In genomic region chr3:32406481-32407408, GRCh38 we compare ENCODE assay signal across 9 cellular contexts. TPM values are rescaled to one million over a fixed set of nuclear protein-coding genes. Genes with fewer than 3 reads are reported as not detected.
DNase-seq lines count a peak whose midpoint lies in the region; ATAC-seq lines count a peak whose summit lies in the region.
"Had no signal": no experiment of that assay in that cellular context is flagged by ENCODE, and none has a peak within 500 bp of the region (broad histone marks: within the 10 kb centered on the region; RNA-seq: fewer than 3 reads in every experiment).

No MANE protein-coding gene starts in this region.

- peak overlapping the region; percentile 1 to 5 for H3K27ac ChIP-seq in mucosa of rectum (ENCODE audit: low read depth in 2 of 2, low read length in 2 of 2)

- no peak for ATAC-seq in left lobe of liver

- H3K4me1 ChIP-seq in mucosa of rectum (ENCODE audit: control insufficient read depth in 2 of 2, insufficient read depth in 2 of 2, low read length in 2 of 2): peaks cover 5 to 6% of the 10 kb centered on the region in 2 donors

- H3K36me3 Mint-ChIP-seq in activated T-helper 1 cell treated with anti-CD3 and anti-CD28 coated beads, Interleukin-12 subunit alpha, Interleukin-12 subunit beta, Interleukin-2, Interleukin-4 antibody, amounts not matched to agents 30 ng/mL and 10 ng/mL and 1 ng/mL, durations not matched to agents 14 hours and 24 hours and 36 hours (ENCODE audit: low read depth): peaks cover 41% of the 10 kb centered on the region

- no peak overlapping the region for H3K4me3 ChIP-seq in mucosa of rectum (ENCODE audit: low read length in 2 of 2)
- H3K4me3 ChIP-seq: lung had no signal

- no peak overlapping the region for H3K9ac ChIP-seq in mucosa of rectum (ENCODE audit: low read depth in 1 of 2, low read length in 2 of 2)

- no peak overlapping the region for H3K4me3 Mint-ChIP-seq in activated T-helper 1 cell treated with anti-CD3 and anti-CD28 coated beads, Interleukin-12 subunit alpha, Interleukin-12 subunit beta, Interleukin-2, Interleukin-4 antibody, amounts not matched to agents 30 ng/mL and 10 ng/mL and 1 ng/mL, durations not matched to agents 14 hours and 24 hours and 36 hours

- peak overlapping the region; percentile 19 for H3K27ac Mint-ChIP-seq in activated T-helper 1 cell treated with anti-CD3 and anti-CD28 coated beads, Interleukin-12 subunit alpha, Interleukin-12 subunit beta, Interleukin-2, Interleukin-4 antibody, amounts not matched to agents 30 ng/mL and 10 ng/mL and 1 ng/mL, durations not matched to agents 14 hours and 24 hours and 36 hours

- no peaks in the 10 kb centered on the region for H3K27me3 Mint-ChIP-seq in activated T-helper 1 cell treated with anti-CD3 and anti-CD28 coated beads, Interleukin-12 subunit alpha, Interleukin-12 subunit beta, Interleukin-2, Interleukin-4 antibody, amounts not matched to agents 30 ng/mL and 10 ng/mL and 1 ng/mL, durations not matched to agents 14 hours and 24 hours and 36 hours (ENCODE audit: insufficient read depth)

- H3K4me1 Mint-ChIP-seq in activated T-helper 1 cell treated with anti-CD3 and anti-CD28 coated beads, Interleukin-12 subunit alpha, Interleukin-12 subunit beta, Interleukin-2, Interleukin-4 antibody, amounts not matched to agents 30 ng/mL and 10 ng/mL and 1 ng/mL, durations not matched to agents 14 hours and 24 hours and 36 hours (ENCODE audit: low read depth): peaks cover 85% of the 10 kb centered on the region

- H3K27me3 ChIP-seq in mucosa of rectum (ENCODE audit: control insufficient read depth in 2 of 2, insufficient read depth in 2 of 2, low read length in 2 of 2): no peaks in the 10 kb centered on the region

- DNase-seq in DMS79 (lab: John Stamatoyannopoulos, UW) (peak; percentile 43), NCI-H1417 (lab: John Stamatoyannopoulos, UW) (peak; percentile 16 to 67 (median 46)), NCI-H1436 treated with DMSO at 0.1 percent for 48 hours (lab: John Stamatoyannopoulos, UW) (no peak), NCI-H1048 (lab: John Stamatoyannopoulos, UW) (no peak), left lobe of liver (ENCODE audit: low spot score) (no peak), NCI-H1092 (lab: John Stamatoyannopoulos, UW) (no peak)
- no peak for DNase-seq in activated T-helper 1 cell treated with anti-CD3 and anti-CD28 coated beads, Interleukin-12 subunit alpha, Interleukin-12 subunit beta, Interleukin-2, Interleukin-4 antibody, amounts not matched to agents 30 ng/mL and 10 ng/mL and 1 ng/mL, durations not matched to agents 14 hours and 24 hours and 36 hours (ENCODE audit: low spot score)

- no peaks in the 10 kb centered on the region for H3K36me3 ChIP-seq in mucosa of rectum (ENCODE audit: control insufficient read depth in 2 of 2, insufficient read depth in 2 of 2, low read length in 2 of 2)

- no peaks in the 10 kb centered on the region for H3K9me3 Mint-ChIP-seq in activated T-helper 1 cell treated with anti-CD3 and anti-CD28 coated beads, Interleukin-12 subunit alpha, Interleukin-12 subunit beta, Interleukin-2, Interleukin-4 antibody, amounts not matched to agents 30 ng/mL and 10 ng/mL and 1 ng/mL, durations not matched to agents 14 hours and 24 hours and 36 hours

- no peaks in the 10 kb centered on the region for H3K9me3 ChIP-seq in mucosa of rectum (ENCODE audit: control insufficient read depth in 2 of 2, low read length in 2 of 2)

- intact Hi-C loops in activated T-helper 1 cell treated with anti-CD3 and anti-CD28 coated beads, Interleukin-12 subunit alpha, Interleukin-12 subunit beta, Interleukin-2, Interleukin-4 antibody, amounts not matched to agents 30 ng/mL and 10 ng/mL and 1 ng/mL, durations not matched to agents 14 hours and 24 hours and 36 hours (cut with micrococcal nuclease): no loop called here

RNA-seq across cellular contexts. Expression of gene CMTM7, which starts 15.1 kb away (rescaled TPM):
- total RNA-seq in activated T-helper 1 cell treated with anti-CD3 and anti-CD28 coated beads, Interleukin-12 subunit alpha, Interleukin-12 subunit beta, Interleukin-2, Interleukin-4 antibody, amounts not matched to agents 30 ng/mL and 10 ng/mL and 1 ng/mL, durations not matched to agents 14 hours and 24 hours and 36 hours: 50.6 and 59.7 TPM in 2 replicates
- total RNA-seq in left lobe of liver: 3.6 TPM

Comparison
In these comparisons a context has a peak if more than half of its experiments do, and no peak if none do; other contexts are left out.
1. DNase-seq: peak in DMS79 (single experiment) and NCI-H1417 (3 of 3); none in activated T-helper 1 cell treated with anti-CD3 and anti-CD28 coated beads, Interleukin-12 subunit alpha, Interleukin-12 subunit beta, Interleukin-2, Interleukin-4 antibody, amounts not matched to agents 30 ng/mL and 10 ng/mL and 1 ng/mL, durations not matched to agents 14 hours and 24 hours and 36 hours (single experiment), NCI-H1436 treated with DMSO at 0.1 percent for 48 hours (single experiment), NCI-H1048 (single experiment), left lobe of liver (single experiment) and NCI-H1092 (single experiment).
2. RNA of gene CMTM7, which starts 15.1 kb away (total RNA-seq): 50.6 to 59.7 TPM in activated T-helper 1 cell treated with anti-CD3 and anti-CD28 coated beads, Interleukin-12 subunit alpha, Interleukin-12 subunit beta, Interleukin-2, Interleukin-4 antibody, amounts not matched to agents 30 ng/mL and 10 ng/mL and 1 ng/mL, durations not matched to agents 14 hours and 24 hours and 36 hours; 3.6 TPM in left lobe of liver (single experiment); every median in the first group is over 10 times any median in the second.